8 cellular contexts compared by ENCODE assay signal in genomic region chr10:6204063-6204340, GRCh38. TPM values are rescaled to one million over a fixed set of nuclear protein-coding genes. Genes with fewer than 3 reads are reported as not detected.
DNase-seq lines count a peak whose midpoint lies in the region; ATAC-seq and TF ChIP-seq lines count a peak whose summit lies in the region.

No MANE protein-coding gene starts in this region.

- CTCF ChIA-PET in activated CD4-positive, alpha-beta T cell treated with anti-CD3 and anti-CD28 coated beads, Interleukin-2, amount 10 ng/mL, durations not matched to agents 7 days and 5 days (lab: Charles Lee), result interaction anchor here (6.6 kb wide), 1 partner anchor 198 kb away, joined by 73 read pairs; no protein-coding TSS in a partner anchor
- CTCF ChIA-PET in GM10248 (lab: Yijun Ruan, JAX), result interaction anchor here (0.7 to 2.4 kb wide), 6 partner anchors 10 to 198 kb away, joined by 3 to 20 read pairs (median 4); no protein-coding TSS in a partner anchor

- H3K27ac ChIP-seq in duodenal mucosa (ENCODE audit: low read depth, low read length), result no peak overlapping the region
- H3K27ac ChIP-seq in mesodermal cell (ENCODE audit: low read depth, low read length, severe bottlenecking), result no peak overlapping the region

- TF ChIP-seq CTCF in HFF-Myc (IDR thresholded peaks at IDR 0.05; ENCODE audit: low read depth, low read length, missing control alignments) (no peak), GM10248 (IDR thresholded peaks at IDR 0.05; ENCODE audit: control extremely low read depth, extremely low read depth, low read depth, missing control alignments) (no peak)

- DNase-seq in HFF-Myc (ENCODE audit: extremely low read depth, low read depth) (no peak), GM10248 (ENCODE audit: extremely low spot score) (no peak), ureter (ENCODE audit: low spot score) (no peak)
- peak; percentile 69 for DNase-seq in activated CD4-positive, alpha-beta T cell treated with anti-CD3 and anti-CD28 coated beads, Interleukin-2, amount 10 ng/mL, durations not matched to agents 7 days and 5 days
- peak; percentile 45 to 71 for DNase-seq in stimulated activated CD8-positive, alpha-beta memory T cell treated with anti-CD3 and anti-CD28 coated beads, Interleukin-7, amount 100 ng/mL, for 4 hours (ENCODE audit: low read depth in 2 of 2)

- WGBS in mesodermal cell (ENCODE audit: insufficient coverage in 2 of 2), 2 experiments, result 1 to 3% methylated on average over 10 to 28 of the region's 28 CpGs

- ATAC-seq in HG03460 (IDR thresholded peaks at IDR 0.05; ENCODE audit: unreplicated experiment), result no peak

- POLR2A ChIA-PET in activated CD4-positive, alpha-beta T cell treated with anti-CD3 and anti-CD28 coated beads, Interleukin-2, amount 10 ng/mL, durations not matched to agents 7 days and 5 days (lab: Charles Lee), result no interaction called here
- POLR2A ChIA-PET in GM10248 (lab: Yijun Ruan, JAX), result interaction anchor here (1.2 kb wide), 1 partner anchor 71 kb away, joined by 7 read pairs; no protein-coding TSS in a partner anchor

- peak overlapping the region; percentile 96 for H3K27ac Mint-ChIP-seq in activated CD4-positive, alpha-beta T cell treated with anti-CD3 and anti-CD28 coated beads, Interleukin-2, amount 10 ng/mL, durations not matched to agents 7 days and 5 days

- H3K4me3 Mint-ChIP-seq in activated CD4-positive, alpha-beta T cell treated with anti-CD3 and anti-CD28 coated beads, Interleukin-2, amount 10 ng/mL, durations not matched to agents 7 days and 5 days, result peak overlapping the region; percentile 98

- H3K4me1 ChIP-seq in duodenal mucosa (ENCODE audit: control insufficient read depth in 1 of 2, insufficient read depth in 2 of 2, low read length in 2 of 2) (peaks cover 30% of the 10 kb centered on the region in 2 donors), mesodermal cell (ENCODE audit: control insufficient read depth, insufficient read depth, low read length, poor library complexity, severe bottlenecking) (peaks cover 26% of the 10 kb centered on the region)

- H3K9me3 ChIP-seq in duodenal mucosa (ENCODE audit: control insufficient read depth in 1 of 2, low read length in 2 of 2) (no peaks in the 10 kb centered on the region), mesodermal cell (ENCODE audit: control insufficient read depth, low read length) (no peaks in the 10 kb centered on the region)

- H3K9ac ChIP-seq in duodenal mucosa (ENCODE audit: low read depth in 1 of 2, low read length in 2 of 2), result peak overlapping the region; percentile 69 to 79

- peaks cover 46% of the 10 kb centered on the region for H3K4me1 Mint-ChIP-seq in activated CD4-positive, alpha-beta T cell treated with anti-CD3 and anti-CD28 coated beads, Interleukin-2, amount 10 ng/mL, durations not matched to agents 7 days and 5 days

- peak overlapping the region; percentile 66 for H3K4me3 ChIP-seq in HFF-Myc (replicated peaks; ENCODE audit: low read depth, low read length)
- peak overlapping the region; percentile 86 to 88 for H3K4me3 ChIP-seq in duodenal mucosa (ENCODE audit: low read depth in 1 of 2, low read length in 2 of 2)
- peak overlapping the region; percentile 96 for H3K4me3 ChIP-seq in mesodermal cell (ENCODE audit: extremely low read depth, insufficient read depth, low read length, poor library complexity, severe bottlenecking)

- H3K36me3 ChIP-seq in duodenal mucosa (ENCODE audit: control insufficient read depth in 1 of 2, insufficient read depth in 2 of 2, low read length in 2 of 2) (no peaks in the 10 kb centered on the region), mesodermal cell (ENCODE audit: control insufficient read depth, insufficient read depth, low read length) (peaks cover 27% of the 10 kb centered on the region)

- no peaks in the 10 kb centered on the region for H3K27me3 Mint-ChIP-seq in activated CD4-positive, alpha-beta T cell treated with anti-CD3 and anti-CD28 coated beads, Interleukin-2, amount 10 ng/mL, durations not matched to agents 7 days and 5 days

- H3K9me3 Mint-ChIP-seq in activated CD4-positive, alpha-beta T cell treated with anti-CD3 and anti-CD28 coated beads, Interleukin-2, amount 10 ng/mL, durations not matched to agents 7 days and 5 days, result no peaks in the 10 kb centered on the region

- no peaks in the 10 kb centered on the region for H3K27me3 ChIP-seq in duodenal mucosa (ENCODE audit: control insufficient read depth in 1 of 2, insufficient read depth in 2 of 2, low read length in 2 of 2)

- peaks cover 18% of the 10 kb centered on the region for H3K36me3 Mint-ChIP-seq in activated CD4-positive, alpha-beta T cell treated with anti-CD3 and anti-CD28 coated beads, Interleukin-2, amount 10 ng/mL, durations not matched to agents 7 days and 5 days (ENCODE audit: low read depth)

RNA-seq across cellular contexts. Expression of gene PFKFB3, which starts 1.3 kb away (rescaled TPM):
- total RNA-seq in activated CD4-positive, alpha-beta T cell treated with anti-CD3 and anti-CD28 coated beads, Interleukin-2, amount 10 ng/mL, durations not matched to agents 7 days and 5 days, result 10 to 100 TPM; 77.1 to 82.2 TPM
- 45.8 TPM for polyA plus RNA-seq in mesodermal cell (2013, experiment 1 of 2)
- 40.6 TPM for polyA plus RNA-seq in mesodermal cell (2013, experiment 2 of 2)
- 62.2 TPM for total RNA-seq in ureter

Comparison
In these comparisons a context has a peak if more than half of its experiments do, and no peak if none do; other contexts are left out.
1. DNase-seq: peak in activated CD4-positive, alpha-beta T cell treated with anti-CD3 and anti-CD28 coated beads, Interleukin-2, amount 10 ng/mL, durations not matched to agents 7 days and 5 days (single experiment) and stimulated activated CD8-positive, alpha-beta memory T cell treated with anti-CD3 and anti-CD28 coated beads, Interleukin-7, amount 100 ng/mL, for 4 hours (2 of 2); none in HFF-Myc (single experiment), GM10248 (single experiment) and ureter (single experiment).
2. Peak in every context shown above with its lines, with median percentiles within 50 percentile points of each other: H3K4me3 ChIP-seq.